8 cellular contexts compared by ENCODE assay signal in the genomic region with DNA sequence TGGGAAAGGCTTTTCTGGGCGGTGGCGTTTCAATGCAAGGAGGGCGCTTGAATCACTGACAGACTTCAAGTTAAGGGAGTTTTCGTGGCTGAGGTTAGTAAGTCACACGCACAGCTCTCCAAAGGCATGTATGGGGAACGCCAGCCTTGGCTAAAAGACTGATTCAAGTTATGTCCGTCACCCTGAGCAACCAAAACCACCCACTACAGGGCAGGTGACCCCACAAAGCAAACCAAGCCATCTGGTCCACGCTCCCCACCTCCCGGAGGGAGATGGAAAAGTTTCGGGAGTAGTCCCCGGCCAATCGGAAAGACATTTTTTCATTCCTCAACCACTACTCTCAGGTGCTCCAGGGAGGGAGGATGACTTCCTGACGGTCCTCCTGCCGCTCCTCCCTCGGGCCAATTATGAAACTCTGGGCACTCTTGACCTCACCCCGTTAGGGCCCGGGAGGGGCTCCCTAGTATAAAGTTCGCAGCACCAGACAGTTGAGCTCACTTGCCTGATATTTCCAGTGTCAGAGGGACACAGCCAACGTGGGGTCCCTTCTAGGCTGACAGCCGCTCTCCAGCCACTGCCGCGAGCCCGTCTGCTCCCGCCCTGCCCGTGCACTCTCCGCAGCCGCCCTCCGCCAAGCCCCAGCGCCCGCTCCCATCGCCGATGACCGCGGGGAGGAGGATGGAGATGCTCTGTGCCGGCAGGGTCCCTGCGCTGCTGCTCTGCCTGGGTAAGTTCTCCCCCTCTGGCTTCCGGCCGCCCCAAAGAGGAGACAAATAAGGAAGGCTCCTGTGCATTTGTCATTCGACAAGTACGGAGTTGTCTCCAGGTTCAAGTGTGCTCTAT. TPM values are rescaled to one million over a fixed set of nuclear protein-coding genes. Genes with fewer than 3 reads are reported as not detected.
DNase-seq lines count a peak whose midpoint lies in the region; ATAC-seq and TF ChIP-seq lines count a peak whose summit lies in the region.

A gene with protein sequence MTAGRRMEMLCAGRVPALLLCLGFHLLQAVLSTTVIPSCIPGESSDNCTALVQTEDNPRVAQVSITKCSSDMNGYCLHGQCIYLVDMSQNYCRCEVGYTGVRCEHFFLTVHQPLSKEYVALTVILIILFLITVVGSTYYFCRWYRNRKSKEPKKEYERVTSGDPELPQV (plus strand): TSS at position 497 of the 843 bp plus-strand sequence. CDS start 164 bp downstream, at position 661.

- intact Hi-C loops in left colon (cut with DNase I, micrococcal nuclease): no loop called here

- no peaks in the 10 kb centered on the region for H3K36me3 Mint-ChIP-seq in stimulated activated memory B cell treated with anti-CD40 and anti-IgM and Interleukin-4, amounts not matched to agents 10 μg/mL and 1 μg/mL and 100 μg/mL, for 72 hours

- H3K4me3 ChIP-seq in cardiac fibroblast (replicated peaks in 1 of 2; ENCODE audit: low read depth in 2 of 2, low read length in 2 of 2): peak within 1 kb of the TSS; percentile 56 to 68

- peaks cover 44% of the 10 kb centered on the region for H3K27me3 Mint-ChIP-seq in stimulated activated memory B cell treated with anti-CD40 and anti-IgM and Interleukin-4, amounts not matched to agents 10 μg/mL and 1 μg/mL and 100 μg/mL, for 72 hours

- peaks cover 14% of the 10 kb centered on the region for H3K4me1 Mint-ChIP-seq in stimulated activated memory B cell treated with anti-CD40 and anti-IgM and Interleukin-4, amounts not matched to agents 10 μg/mL and 1 μg/mL and 100 μg/mL, for 72 hours

- H3K4me3 Mint-ChIP-seq in stimulated activated memory B cell treated with anti-CD40 and anti-IgM and Interleukin-4, amounts not matched to agents 10 μg/mL and 1 μg/mL and 100 μg/mL, for 72 hours: peak within 1 kb of the TSS; percentile 63

- no peak for TF ChIP-seq CTCF in cardiac fibroblast (IDR thresholded peaks at IDR 0.05; ENCODE audit: low read depth, low read length)

- ATAC-seq in GM21723 (IDR thresholded peaks at IDR 0.05; ENCODE audit: unreplicated experiment): peak; percentile 50
- peak; percentile 67 for ATAC-seq in left colon
- ATAC-seq in stimulated activated memory B cell treated with anti-CD40 and anti-IgM and Interleukin-4, amounts not matched to agents 10 μg/mL and 1 μg/mL and 100 μg/mL, for 72 hours: peak; percentile 60
- ATAC-seq in GM19455 (IDR thresholded peaks at IDR 0.05; ENCODE audit: unreplicated experiment): no peak

- H3K9me3 Mint-ChIP-seq in stimulated activated memory B cell treated with anti-CD40 and anti-IgM and Interleukin-4, amounts not matched to agents 10 μg/mL and 1 μg/mL and 100 μg/mL, for 72 hours: no peaks in the 10 kb centered on the region

- DNase-seq in DMS53 (lab: John Stamatoyannopoulos, UW) (peak; percentile 51), NCI-H1105 treated with DMSO at 0.1 percent for 48 hours (lab: John Stamatoyannopoulos, UW) (peak; percentile 32), cardiac fibroblast (ENCODE audit: low read depth in 2 of 2) (peak; percentile 55 to 88), left colon (peak; percentile 43 to 46), H4 (ENCODE audit: low spot score) (no peak)

- H3K27ac Mint-ChIP-seq in stimulated activated memory B cell treated with anti-CD40 and anti-IgM and Interleukin-4, amounts not matched to agents 10 μg/mL and 1 μg/mL and 100 μg/mL, for 72 hours: no peak within 1 kb of the TSS

RNA-seq across cellular contexts. Expression of the gene that starts here (rescaled TPM):
- 1 to 10 TPM; 5.0 to 6.4 TPM for total RNA-seq in left colon
- not detected in 2 replicates for total RNA-seq in H4 (2014; rRNA removed; shearing (Covaris generic))
